ENCODE assay signal across 8 cellular contexts in the genomic region with DNA sequence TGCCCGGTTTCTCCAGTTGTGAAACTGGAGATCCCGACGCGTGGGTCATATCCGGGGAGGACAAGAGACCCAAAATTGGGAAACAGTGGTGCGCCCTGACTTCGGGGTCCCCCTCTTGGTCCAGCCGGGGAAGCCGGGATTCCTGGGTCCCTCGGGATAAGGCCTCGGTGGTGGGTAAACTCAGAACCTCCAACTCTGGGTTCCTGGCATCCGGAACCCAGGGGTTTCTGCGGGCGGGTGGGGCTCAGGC. TPM values are rescaled to one million over a fixed set of nuclear protein-coding genes. Genes with fewer than 3 reads are reported as not detected.
DNase-seq lines count a peak whose midpoint lies in the region; ATAC-seq and TF ChIP-seq lines count a peak whose summit lies in the region.

No MANE protein-coding gene starts in this region.

- H3K79me2 ChIP-seq in neural cell (replicated peaks; ENCODE audit: insufficient read depth, low read length) = no peaks in the 10 kb centered on the region

- no peaks in the 10 kb centered on the region for H3F3A ChIP-seq in neural cell (ENCODE audit: insufficient read depth, low read length, poor library complexity, severe bottlenecking)

- H3K9me3 ChIP-seq in neural cell (ENCODE audit: low read length) = no peaks in the 10 kb centered on the region

- H3K9me2 ChIP-seq in neural cell (ENCODE audit: insufficient read depth, low read length) = no peaks in the 10 kb centered on the region

- no peaks in the 10 kb centered on the region for H4K20me1 ChIP-seq in neural cell (ENCODE audit: insufficient read depth)

- H3K36me3 ChIP-seq in BJ (ENCODE audit: control insufficient read depth, insufficient read depth, low read length) (peaks cover 10% of the 10 kb centered on the region), neural cell (ENCODE audit: insufficient read depth, low read length) (no peaks in the 10 kb centered on the region)

- H3K4me1 Mint-ChIP-seq in effector memory CD8-positive, alpha-beta T cell (ENCODE audit: low read depth in 2 of 2) = peaks cover 55% of the 10 kb centered on the region in 2 donors

- H3K27ac ChIP-seq in neural cell (ENCODE audit: low read length) = no peak overlapping the region

- TF ChIP-seq EP300 in neural cell (conservative IDR thresholded peaks at IDR 0.05; ENCODE audit: poor library complexity, severe bottlenecking) = no peak

- peaks cover 0 to 18% of the 10 kb centered on the region in 2 donors for H3K27me3 Mint-ChIP-seq in effector memory CD8-positive, alpha-beta T cell

- H3K4me3 ChIP-seq in BJ (ENCODE audit: low read depth, low read length) (peak overlapping the region; percentile 86), NB4 (ENCODE audit: low read depth, low read length) (peak overlapping the region; percentile 79), neural cell (ENCODE audit: low read length) (peak overlapping the region; percentile 58)

- H2AFZ ChIP-seq in neural cell (ENCODE audit: low read depth, low read length) = no peak overlapping the region

- TF ChIP-seq RAD21 in neural cell (conservative IDR thresholded peaks at IDR 0.05) = no peak

- H3K27ac Mint-ChIP-seq in effector memory CD8-positive, alpha-beta T cell = peak overlapping the region; percentile 100

- H3K9ac ChIP-seq in neural cell (ENCODE audit: low read length) = no peak overlapping the region

- DNase-seq in BJ (ENCODE audit: low read depth) (no peak), NB4 (ENCODE audit: low read depth) (no peak), CD1c-positive myeloid dendritic cell (ENCODE audit: extremely low spot score) (no peak), medulla oblongata (ENCODE audit: extremely low spot score) (no peak), NCI-H187 treated with DMSO at 0.1 percent for 48 hours (lab: John Stamatoyannopoulos, UW) (no peak)
- no peak for DNase-seq in effector memory CD8-positive, alpha-beta T cell
- no peak for DNase-seq in activated CD4-positive, alpha-beta T cell treated with anti-CD3 and anti-CD28 coated beads, Interleukin-2, amount 50 U/mL, for 1 hour

- H3K27me3 ChIP-seq in BJ (ENCODE audit: control insufficient read depth, insufficient read depth, low read length) = no peaks in the 10 kb centered on the region
- peaks cover 52% of the 10 kb centered on the region for H3K27me3 ChIP-seq in neural cell (ENCODE audit: insufficient read depth, low read depth, low read length)

- POLR2A ChIA-PET in BJ (lab: Charles Lee) = no interaction called here

- TF ChIP-seq POLR2A in NB4 (IDR thresholded peaks at IDR 0.05; ENCODE audit: extremely low read depth, insufficient read length) = no peak

- TF ChIP-seq CTCF in BJ (IDR thresholded peaks at IDR 0.05; ENCODE audit: insufficient read depth, low read depth, low read length) (no peak), NB4 (IDR thresholded peaks at IDR 0.05; ENCODE audit: low read depth, low read length) (no peak), neural cell (IDR thresholded peaks at IDR 0.05; ENCODE audit: poor library complexity, severe bottlenecking) (no peak)

- peaks cover 99% of the 10 kb centered on the region for H3K36me3 Mint-ChIP-seq in effector memory CD8-positive, alpha-beta T cell (ENCODE audit: insufficient read depth)

- peak overlapping the region; percentile 87 to 99 for H3K4me3 Mint-ChIP-seq in effector memory CD8-positive, alpha-beta T cell

- ATAC-seq in effector memory CD8-positive, alpha-beta T cell (replicated peaks) = no peak

- CTCF ChIA-PET in BJ (lab: Yijun Ruan, JAX) = interaction anchor here (3.7 kb wide), 1 partner anchor 10 kb away, joined by 48 read pairs; no protein-coding TSS in a partner anchor

- H3K9me3 Mint-ChIP-seq in effector memory CD8-positive, alpha-beta T cell = peaks cover 0 to 1% of the 10 kb centered on the region in 2 donors

- no peak overlapping the region for H3K4me2 ChIP-seq in neural cell (ENCODE audit: low read length)

TF ChIP-seq in neural cell, 6 proteins besides CTCF, POLR2A, EP300 and RAD21:
- TF ChIP-seq EZH2 (IDR thresholded peaks at IDR 0.05; ENCODE audit: borderline replicate concordance, insufficient read depth, low read length, poor library complexity, severe bottlenecking) = no peak

RNA-seq across cellular contexts. Expression of gene ZFP36, which starts 0.7 kb away (rescaled TPM):
- polyA plus RNA-seq in BJ (2011; rRNA removed) (4.8 and 9.5 TPM in 2 replicates), neural cell (0.34 TPM in 1 of 2 replicates, not detected in the other)
- 5.1 and 11.0 TPM in 2 replicates for polyA minus RNA-seq in BJ (2011; rRNA and poly(A)+ RNA removed)
- polyA minus RNA-seq in neural cell = 0.24 and 0.35 TPM in 2 replicates

RNA-seq across cellular contexts. Expression of gene PLEKHG2, which starts 5.2 kb away (rescaled TPM):
- 12.5 and 20.6 TPM in 2 replicates for polyA plus RNA-seq in BJ (2011; rRNA removed)
- polyA minus RNA-seq in BJ (2011; rRNA and poly(A)+ RNA removed) = 27.0 and 28.9 TPM in 2 replicates
- 14.3 and 23.2 TPM in 2 replicates for polyA plus RNA-seq in neural cell
- polyA minus RNA-seq in neural cell = 52.1 and 58.4 TPM in 2 replicates

RNA-seq across cellular contexts. Expression of gene MED29, which starts 16.1 kb away (rescaled TPM):
- polyA plus RNA-seq in BJ (2011; rRNA removed) (28.5 and 36.6 TPM in 2 replicates), neural cell (39.5 and 52.1 TPM in 2 replicates)
- polyA minus RNA-seq in BJ (2011; rRNA and poly(A)+ RNA removed) = 19.2 and 30.1 TPM in 2 replicates
- polyA minus RNA-seq in neural cell = 23.4 and 28.2 TPM in 2 replicates

RNA-seq across cellular contexts. Expression of gene PAF1, which starts 16.4 kb away (rescaled TPM):
- 50.2 and 51.8 TPM in 2 replicates for polyA plus RNA-seq in BJ (2011; rRNA removed)
- polyA minus RNA-seq in BJ (2011; rRNA and poly(A)+ RNA removed) = 30.1 and 41.0 TPM in 2 replicates
- polyA plus RNA-seq in neural cell = 37.3 and 67.2 TPM in 2 replicates
- polyA minus RNA-seq in neural cell = 31.1 and 35.8 TPM in 2 replicates

RNA-seq across cellular contexts. Expression of gene RPS16, which starts 28.4 kb away (rescaled TPM):
- polyA plus RNA-seq in BJ (2011; rRNA removed) = 2,401 and 2,896 TPM in 2 replicates
- polyA minus RNA-seq in BJ (2011; rRNA and poly(A)+ RNA removed) = 1,392 and 2,311 TPM in 2 replicates
- polyA plus RNA-seq in neural cell = 22.6 and 31.0 TPM in 2 replicates
- 24.6 and 24.7 TPM in 2 replicates for polyA minus RNA-seq in neural cell
